Comparison of ENCODE assay signal across 20 cellular contexts in genomic region chr11:66007201-66007634, GRCh38. TPM values are rescaled to one million over a fixed set of nuclear protein-coding genes. Genes with fewer than 3 reads are reported as not detected.
DNase-seq lines count a peak whose midpoint lies in the region; ATAC-seq and TF ChIP-seq lines count a peak whose summit lies in the region.
"Had no signal": no experiment of that assay in that cellular context is flagged by ENCODE, and none has a peak within 500 bp of the region (broad histone marks: within the 10 kb centered on the region; RNA-seq: fewer than 3 reads in every experiment).

No MANE protein-coding gene starts in this region.

- H3K27me3 ChIP-seq in BLaER1 (peaks cover 16% of the 10 kb centered on the region), HUES48 (ENCODE audit: control insufficient read depth, insufficient read depth, low read length) (peaks cover 11% of the 10 kb centered on the region), PC-3 (ENCODE audit: low read length) (no peaks in the 10 kb centered on the region)

- no peak overlapping the region for H2AFZ ChIP-seq in PC-3 (ENCODE audit: low read length)

- H3K27ac Mint-ChIP-seq in T-helper 17 cell = peak overlapping the region; percentile 9
- H3K27ac Mint-ChIP-seq: effector memory CD8-positive, alpha-beta T cell had no signal

- POLR2A ChIA-PET in PC-3 (lab: Charles Lee; ENCODE audit: unreplicated experiment) = no interaction called here

- H3K4me3 ChIP-seq in BLaER1 (no peak overlapping the region), HUES48 (ENCODE audit: low read depth, low read length) (no peak overlapping the region), PC-3 (ENCODE audit: low read length) (no peak overlapping the region)

- peaks cover 9% of the 10 kb centered on the region for H3F3A ChIP-seq in PC-3 (ENCODE audit: low read length, unreplicated experiment)

- H3K27ac ChIP-seq in BLaER1 = peak overlapping the region; percentile 46; the same call in 1 of the 2 replicates
- peak overlapping the region; percentile 67 for H3K27ac ChIP-seq in HUES48 (ENCODE audit: low read depth, low read length)
- H3K27ac ChIP-seq in caudate nucleus (ENCODE audit: low read depth, low read length) = no peak overlapping the region
- H3K27ac ChIP-seq in PC-3 (ENCODE audit: low read length) = no peak overlapping the region

- no peak for TF ChIP-seq CTCF in PC-3 (conservative IDR thresholded peaks at IDR 0.05; ENCODE audit: low read depth, low read length)

- peak overlapping the region; percentile 36; the same call in 1 of the 2 replicates for H3K9ac ChIP-seq in BLaER1
- H3K9ac ChIP-seq in HUES48 (ENCODE audit: low read depth, low read length) = no peak overlapping the region
- no peak overlapping the region for H3K9ac ChIP-seq in PC-3 (ENCODE audit: low read length)

- no peak for ATAC-seq in T-helper 17 cell
- no peak for ATAC-seq in PC-3
- ATAC-seq: effector memory CD8-positive, alpha-beta T cell; stimulated activated naive CD8-positive, alpha-beta T cell treated with anti-CD3 and anti-CD28 coated beads, Interleukin-15, Interleukin-2, amounts not matched to agents 100 U/mL and 50 U/mL, for 24 hours had no signal

- H3K79me2 ChIP-seq in PC-3 (ENCODE audit: low read length) = peaks cover 21% of the 10 kb centered on the region

- H3K36me3 ChIP-seq in BLaER1 (peaks cover 33% of the 10 kb centered on the region), HUES48 (ENCODE audit: control insufficient read depth, insufficient read depth, low read length) (peaks cover 22% of the 10 kb centered on the region), PC-3 (ENCODE audit: low read depth, low read length) (peaks cover 15% of the 10 kb centered on the region; the same call in 1 of the 2 replicates)

- no TSS peak for BruUV-seq in PC-3 (replicated peaks; lab: Mats Ljungman, UMichigan)

- H3K36me3 Mint-ChIP-seq in T-helper 17 cell (ENCODE audit: low read depth) = no peaks in the 10 kb centered on the region

- H3K4me1 ChIP-seq in BLaER1 (peaks cover 45% of the 10 kb centered on the region), HUES48 (ENCODE audit: control insufficient read depth, insufficient read depth, low read length) (peaks cover 8% of the 10 kb centered on the region), PC-3 (ENCODE audit: insufficient read depth, low read length) (peaks cover 29% of the 10 kb centered on the region)

- CTCF ChIA-PET in PC-3 (lab: Charles Lee) = no interaction called here

- H3K4me2 ChIP-seq in BLaER1 = peak overlapping the region; percentile 61
- no peak overlapping the region for H3K4me2 ChIP-seq in PC-3 (ENCODE audit: low read length)

- intact Hi-C loops in PC-3 (cut with micrococcal nuclease) = no loop called here

- in situ Hi-C loops in ACHN (cut with HindIII; ENCODE audit: low pct_ligation_motif_present, low pct_unique_long_range_greater_than_20kb, low sequenced_read_pairs) = no loop called here

- H3K9me2 ChIP-seq in PC-3 (replicated peaks; ENCODE audit: low read length) = no peaks in the 10 kb centered on the region

- H3K4me3 Mint-ChIP-seq in T-helper 17 cell = no peak overlapping the region
- H3K4me3 Mint-ChIP-seq: effector memory CD8-positive, alpha-beta T cell had no signal

- H3K27me3 Mint-ChIP-seq in T-helper 17 cell = peaks cover 5% of the 10 kb centered on the region

- no peak for DNase-seq in T-helper 17 cell
- DNase-seq in myocyte (ENCODE audit: low read depth) = peak; percentile 56
- DNase-seq in SIG-M5 (lab: John Stamatoyannopoulos, UW) = no peak
- DNase-seq in caudate nucleus (lab: John Stamatoyannopoulos, UW) = no peak
- no peak for DNase-seq in PC-3
- DNase-seq in ACHN = no peak
- DNase-seq: activated CD4-positive, CD25-positive, alpha-beta regulatory T cell; activated effector memory CD4-positive, alpha-beta T cell treated with Interleukin-2 at 50 U/mL for 16 hours; amniotic stem cell; effector memory CD8-positive, alpha-beta T cell; mesenchymal stem cell; MV-4-11; NCI-H2081 treated with DMSO at 0.1 percent for 48 hours; NCI-H69; stimulated activated naive CD8-positive, alpha-beta T cell treated with anti-CD3 and anti-CD28 coated beads, Interleukin-15, Interleukin-2, amounts not matched to agents 100 U/mL and 50 U/mL, for 24 hours had no signal

- H3K9me3 ChIP-seq in BLaER1 (no peaks in the 10 kb centered on the region), HUES48 (ENCODE audit: control insufficient read depth, insufficient read depth, low read length) (no peaks in the 10 kb centered on the region), T-helper 17 cell (ENCODE audit: control insufficient read depth, low read length, poor library complexity, severe bottlenecking) (no peaks in the 10 kb centered on the region), PC-3 (ENCODE audit: low read length) (no peaks in the 10 kb centered on the region)

- peaks cover 15% of the 10 kb centered on the region for H3K4me1 Mint-ChIP-seq in T-helper 17 cell

- H4K20me1 ChIP-seq in BLaER1 = peaks cover 11% of the 10 kb centered on the region
- no peaks in the 10 kb centered on the region for H4K20me1 ChIP-seq in PC-3 (ENCODE audit: low read length)

RNA-seq across cellular contexts. Expression of gene CST6, which starts 4.6 kb away (rescaled TPM):
- total RNA-seq in T-helper 17 cell (not detected), myocyte (1.9 TPM in 1 of 2 replicates, not detected in the other), PC-3 (2014; rRNA removed) (74.5 and 84.2 TPM in 2 replicates)
- polyA plus RNA-seq in myocyte (2012) = 1.2 TPM
- total RNA-seq: G401 had no signal
- polyA plus RNA-seq: neural cell had no signal

RNA-seq across cellular contexts. Expression of gene BANF1, which starts 4.9 kb away (rescaled TPM):
- total RNA-seq in T-helper 17 cell = 10 to 100 TPM; 47.5 to 58.0 TPM
- total RNA-seq in myocyte = 59.3 and 67.2 TPM in 2 replicates
- 268 TPM for polyA plus RNA-seq in myocyte (2012)
- total RNA-seq in PC-3 (2014; rRNA removed) = 124 and 131 TPM in 2 replicates

RNA-seq across cellular contexts. Expression of gene EIF1AD, which starts 5.3 kb away (rescaled TPM):
- total RNA-seq in T-helper 17 cell (100 to 1,000 TPM in 1 of 2 donors, 10 to 100 TPM in 1; 85.2 to 100 TPM), myocyte (39.4 and 41.3 TPM in 2 replicates), PC-3 (2014; rRNA removed) (70.1 and 77.0 TPM in 2 replicates)
- polyA plus RNA-seq in myocyte (2012) = 43.8 TPM

RNA-seq across cellular contexts. Expression of gene CATSPER1, which starts 19.1 kb away (rescaled TPM):
- not detected for total RNA-seq in T-helper 17 cell
- not detected in 2 replicates for total RNA-seq in myocyte
- 1.9 TPM for polyA plus RNA-seq in myocyte (2012)
- total RNA-seq in PC-3 (2014; rRNA removed) = 0.17 and 1.1 TPM in 2 replicates
- total RNA-seq: G401; T-helper 1 cell treated with Interleukin-12 subunit alpha and Interleukin-12 subunit beta and Interleukin-4 antibody, amounts not matched to agents 30 ng/mL and 1 ng/mL, for 36 hours had no signal
- polyA plus RNA-seq: neural cell had no signal

RNA-seq across cellular contexts. Expression of gene GAL3ST3, which starts 41.7 kb away (rescaled TPM):
- not detected for total RNA-seq in T-helper 17 cell
- not detected in 2 replicates for total RNA-seq in myocyte
- polyA plus RNA-seq in myocyte (2012) = 1.6 TPM
- total RNA-seq in PC-3 (2014; rRNA removed) = not detected in 2 replicates
- total RNA-seq: G401; T-helper 1 cell treated with Interleukin-12 subunit alpha and Interleukin-12 subunit beta and Interleukin-4 antibody, amounts not matched to agents 30 ng/mL and 1 ng/mL, for 36 hours had no signal

Comparison
In these comparisons a context has a peak if more than half of its experiments do, and no peak if none do; other contexts are left out.
1. H3K27ac ChIP-seq: peak in BLaER1 (single experiment) and HUES48 (single experiment); none in caudate nucleus (single experiment) and PC-3 (single experiment).
2. RNA of gene CST6, which starts 4.6 kb away (total RNA-seq): 74.5 to 84.2 TPM in PC-3; not detected in T-helper 17 cell and 1.9 TPM in myocyte; every median in the first group is over 10 times any median in the second.